In genomic region chr1:145926706-145927072, GRCh38 we compare ENCODE assay signal across 8 cellular contexts.
A peak's percentile ranks its signal among the peaks of the same experiment; 100 is the strongest.
DNase-seq lines count a peak whose midpoint lies in the region; ATAC-seq and TF ChIP-seq lines count a peak whose summit lies in the region.

No MANE protein-coding gene starts in this region.

- in situ Hi-C loops in ACHN (cut with HindIII; ENCODE audit: low pct_ligation_motif_present, low pct_unique_long_range_greater_than_20kb, low sequenced_read_pairs) = no loop called here

- peak overlapping the region; percentile 98 for H3K9ac ChIP-seq in iPS-20b (ENCODE audit: low read depth, low read length)

- H3K27ac ChIP-seq in C4-2B (peak overlapping the region; percentile 93), iPS-20b (ENCODE audit: low read length) (no peak overlapping the region)

- peak; percentile 7 for ATAC-seq in HG03175 (IDR thresholded peaks at IDR 0.05; ENCODE audit: unreplicated experiment)

- peaks cover 33% of the 10 kb centered on the region for H3K36me3 ChIP-seq in iPS-20b (ENCODE audit: insufficient read depth, low read depth, low read length)

- H3K27me3 ChIP-seq in iPS-20b (ENCODE audit: insufficient read depth, low read length) = no peaks in the 10 kb centered on the region

- DNase-seq in activated T-cell treated with anti-CD3 and anti-CD28 coated beads for 48 hours (ENCODE audit: low read depth) (peak; percentile 42), COLO668 (lab: John Stamatoyannopoulos, UW; ENCODE audit: unreplicated experiment) (no peak), hepatic stellate cell (ENCODE audit: low spot score) (no peak), ACHN (no peak)
- peak; percentile 19 for DNase-seq in stimulated activated CD8-positive, alpha-beta memory T cell treated with anti-CD3 and anti-CD28 coated beads, Interleukin-12 subunit alpha, Interleukin-12 subunit beta, amount 100 ng/mL, for 24 hours (ENCODE audit: extremely low read depth)

- peak overlapping the region; percentile 76 for H3K4me3 ChIP-seq in iPS-20b (ENCODE audit: low read length)

- no peak for TF ChIP-seq CTCF in C4-2B (conservative IDR thresholded peaks at IDR 0.05)

- H3K4me1 ChIP-seq in iPS-20b (ENCODE audit: insufficient read depth, low read length) = peaks cover 4% of the 10 kb centered on the region; the same call in 1 of the 2 replicates

- no peaks in the 10 kb centered on the region for H3K9me3 ChIP-seq in iPS-20b (ENCODE audit: insufficient read depth, low read depth, low read length)

Comparison
In these comparisons a context has a peak if more than half of its experiments do, and no peak if none do; other contexts are left out.
1. DNase-seq: peak in activated T-cell treated with anti-CD3 and anti-CD28 coated beads for 48 hours (single experiment) and stimulated activated CD8-positive, alpha-beta memory T cell treated with anti-CD3 and anti-CD28 coated beads, Interleukin-12 subunit alpha, Interleukin-12 subunit beta, amount 100 ng/mL, for 24 hours (single experiment); none in COLO668 (single experiment), hepatic stellate cell (single experiment) and ACHN (single experiment).